Comparison of ENCODE assay signal across 34 cellular contexts in genomic region chr12:49355913-49356312, GRCh38. TPM values are rescaled to one million over a fixed set of nuclear protein-coding genes. Genes with fewer than 3 reads are reported as not detected.
"Had no signal": no experiment of that assay in that cellular context is flagged by ENCODE, and none has a peak within 500 bp of the region (broad histone marks: within the 10 kb centered on the region; RNA-seq: fewer than 3 reads in every experiment).

No MANE protein-coding gene starts in this region.

- H3K4me3 Mint-ChIP-seq: activated B cell treated with CpG ODN at 0.5 μM for 24 hours; activated CD4-positive, alpha-beta memory T cell treated with anti-CD3 and anti-CD28 coated beads for 36 hours; activated naive CD8-positive, alpha-beta T cell treated with anti-CD3 and anti-CD28 coated beads for 36 hours; activated T-cell treated with anti-CD3 and anti-CD28 coated beads, Interleukin-2, amount 50 U/mL, for 4 hours; activated T-helper 1 cell treated with anti-CD3 and anti-CD28 coated beads, Interleukin-12 subunit alpha, Interleukin-12 subunit beta, Interleukin-2, Interleukin-4 antibody, amounts not matched to agents 30 ng/mL and 10 ng/mL and 1 ng/mL, durations not matched to agents 14 hours and 24 hours and 36 hours; T-helper 1 cell treated with Interleukin-12 subunit alpha and Interleukin-12 subunit beta and Interleukin-4 antibody, amounts not matched to agents 30 μg/mL and 1 μg/mL, for 36 hours; T-helper 2 cell treated with Interferon-gamma antibody and Interleukin-4, amounts not matched to agents 5 μg/mL and 100 μg/mL, for 36 hours had no signal

- H3K36me3 ChIP-seq: brain microvascular endothelial cell, Peyer's patch, SJSA1 had no signal

- H3K4me1 ChIP-seq: Peyer's patch had no signal

- H3K27ac Mint-ChIP-seq: activated B cell treated with CpG ODN at 0.5 μM for 24 hours; activated CD4-positive, alpha-beta memory T cell treated with anti-CD3 and anti-CD28 coated beads for 36 hours; activated naive CD8-positive, alpha-beta T cell treated with anti-CD3 and anti-CD28 coated beads for 36 hours; activated T-helper 1 cell treated with anti-CD3 and anti-CD28 coated beads, Interleukin-12 subunit alpha, Interleukin-12 subunit beta, Interleukin-2, Interleukin-4 antibody, amounts not matched to agents 30 ng/mL and 10 ng/mL and 1 ng/mL, durations not matched to agents 14 hours and 24 hours and 36 hours; T-helper 1 cell treated with Interleukin-12 subunit alpha and Interleukin-12 subunit beta and Interleukin-4 antibody, amounts not matched to agents 30 μg/mL and 1 μg/mL, for 36 hours; T-helper 2 cell treated with Interferon-gamma antibody and Interleukin-4, amounts not matched to agents 5 μg/mL and 100 μg/mL, for 36 hours had no signal

- DNase-seq: activated B cell treated with CpG ODN at 0.5 μM for 24 hours; activated CD4-positive, alpha-beta memory T cell treated with anti-CD3 and anti-CD28 coated beads for 36 hours; activated CD4-positive, alpha-beta T cell treated with anti-CD3 and anti-CD28 coated beads for 4 hours; activated CD4-positive, alpha-beta T cell treated with anti-CD3 and anti-CD28 coated beads, Interleukin-2, amount 50 U/mL, for 1 hour; activated CD4-positive, CD25-positive, alpha-beta regulatory T cell treated with anti-CD3 and anti-CD28 coated beads, Interleukin-2, amount 50 U/mL, for 72 hours; activated CD8-positive, alpha-beta memory T cell treated with anti-CD3 and anti-CD28 coated beads, Interleukin-2, amount 50 U/mL, for 4 hours; activated naive CD4-positive, alpha-beta T cell; activated naive CD4-positive, alpha-beta T cell treated with anti-CD3 and anti-CD28 coated beads, Interleukin-2, amount 50 U/mL, for 16 hours; activated naive CD8-positive, alpha-beta T cell treated with anti-CD3 and anti-CD28 coated beads for 36 hours; activated T-cell treated with anti-CD3 and anti-CD28 coated beads for 4 hours; activated T-cell treated with anti-CD3 and anti-CD28 coated beads, Interleukin-2, amount 50 U/mL, for 4 hours; amniotic stem cell; aorta; brain microvascular endothelial cell; MM.1S; MV-4-11; NCI-H1092; NCI-H1436 treated with DMSO at 0.1 percent for 48 hours; NCI-H1694 treated with DMSO at 0.1 percent for 48 hours; NCI-H2029; NCI-H345; NCI-H524 treated with DMSO at 0.1 percent for 48 hours; NCI-H748 treated with DMSO at 0.1 percent for 48 hours; NK-92 treated with Interleukin-12 subunit alpha and Interleukin-12 subunit beta, amount 100 ng/mL, for 24 hours; PC-3; RPMI8226; SHP77 treated with DMSO at 0.1 percent for 48 hours; SK-N-SH had no signal

- H3K36me3 Mint-ChIP-seq: activated CD4-positive, alpha-beta memory T cell treated with anti-CD3 and anti-CD28 coated beads for 36 hours; activated naive CD8-positive, alpha-beta T cell treated with anti-CD3 and anti-CD28 coated beads for 36 hours had no signal

- H3K27me3 ChIP-seq: brain microvascular endothelial cell, Peyer's patch, SJSA1 had no signal

- H3K9me3 Mint-ChIP-seq: activated B cell treated with CpG ODN at 0.5 μM for 24 hours; activated CD4-positive, alpha-beta memory T cell treated with anti-CD3 and anti-CD28 coated beads for 36 hours; activated naive CD8-positive, alpha-beta T cell treated with anti-CD3 and anti-CD28 coated beads for 36 hours; activated T-cell treated with anti-CD3 and anti-CD28 coated beads, Interleukin-2, amount 50 U/mL, for 4 hours; activated T-helper 1 cell treated with anti-CD3 and anti-CD28 coated beads, Interleukin-12 subunit alpha, Interleukin-12 subunit beta, Interleukin-2, Interleukin-4 antibody, amounts not matched to agents 30 ng/mL and 10 ng/mL and 1 ng/mL, durations not matched to agents 14 hours and 24 hours and 36 hours; T-helper 1 cell treated with Interleukin-12 subunit alpha and Interleukin-12 subunit beta and Interleukin-4 antibody, amounts not matched to agents 30 μg/mL and 1 μg/mL, for 36 hours; T-helper 2 cell treated with Interferon-gamma antibody and Interleukin-4, amounts not matched to agents 5 μg/mL and 100 μg/mL, for 36 hours had no signal

- H3K9ac ChIP-seq: KMS-11, SK-N-SH had no signal

- H3K9me3 ChIP-seq: Peyer's patch, SJSA1, SK-N-SH had no signal

- H3K4me3 ChIP-seq: Peyer's patch, SJSA1 had no signal

- H3K27ac ChIP-seq: brain microvascular endothelial cell, KMS-11, Peyer's patch, SJSA1 had no signal

RNA-seq across cellular contexts. Expression of gene DNAJC22, which starts 9.2 kb away (rescaled TPM):
- total RNA-seq: activated B cell treated with CpG ODN at 0.5 μM for 24 hours; activated naive CD8-positive, alpha-beta T cell treated with anti-CD3 and anti-CD28 coated beads for 36 hours had no signal

RNA-seq across cellular contexts. Expression of gene C1QL4, which starts 18.9 kb away (rescaled TPM):
- total RNA-seq: activated B cell treated with CpG ODN at 0.5 μM for 24 hours; activated CD4-positive, alpha-beta memory T cell treated with anti-CD3 and anti-CD28 coated beads for 36 hours; activated naive CD8-positive, alpha-beta T cell treated with anti-CD3 and anti-CD28 coated beads for 36 hours; activated T-cell treated with anti-CD3 and anti-CD28 coated beads, Interleukin-2, amount 50 U/mL, for 4 hours; activated T-helper 1 cell treated with anti-CD3 and anti-CD28 coated beads, Interleukin-12 subunit alpha, Interleukin-12 subunit beta, Interleukin-2, Interleukin-4 antibody, amounts not matched to agents 30 ng/mL and 10 ng/mL and 1 ng/mL, durations not matched to agents 14 hours and 24 hours and 36 hours; aorta; Peyer's patch had no signal
- polyA plus RNA-seq: aorta had no signal
